In genomic region chr6:29744621-29745020, GRCh38 we compare ENCODE assay signal across 24 cellular contexts.
"Had no signal": no experiment of that assay in that cellular context is flagged by ENCODE, and none has a peak within 500 bp of the region (broad histone marks: within the 10 kb centered on the region; RNA-seq: fewer than 3 reads in every experiment).

No MANE protein-coding gene starts in this region.

- DNase-seq: colonic mucosa; cortex of kidney; dermis blood vessel endothelial cell; dorsolateral prefrontal cortex; effector CD4-positive, alpha-beta T cell; effector CD8-positive, alpha-beta T cell; effector memory CD4-positive, alpha-beta T cell; effector memory CD8-positive, alpha-beta T cell; endodermal cell; erythroblast; esophagus squamous epithelium; foreskin fibroblast; foreskin keratinocyte; foreskin melanocyte; gastrocnemius medialis; glutamatergic neuron; heart left ventricle; heart right ventricle had no signal

- H3K27ac ChIP-seq: colonic mucosa, dorsolateral prefrontal cortex, epithelial cell of prostate, esophagus muscularis mucosa, esophagus squamous epithelium, foreskin keratinocyte, gastrocnemius medialis, gastroesophageal sphincter, heart left ventricle, heart right ventricle, hepatocyte had no signal

- H3K4me3 ChIP-seq: colonic mucosa, dorsolateral prefrontal cortex, esophagus muscularis mucosa, esophagus squamous epithelium, gastrocnemius medialis, gastroesophageal sphincter, heart left ventricle, heart right ventricle, hepatocyte had no signal

- H3K4me3 Mint-ChIP-seq: dendritic cell treated with granulocyte-macrophage colony-stimulating factor and Interleukin-4, amounts not matched to agents 40 ng/mL and 50 ng/mL, for 4 days; effector memory CD8-positive, alpha-beta T cell; endodermal cell had no signal

- H3K9me3 Mint-ChIP-seq: dendritic cell treated with granulocyte-macrophage colony-stimulating factor and Interleukin-4, amounts not matched to agents 40 ng/mL and 50 ng/mL, for 4 days; effector memory CD8-positive, alpha-beta T cell; endodermal cell had no signal

- H3K27ac Mint-ChIP-seq: dendritic cell treated with granulocyte-macrophage colony-stimulating factor and Interleukin-4, amounts not matched to agents 40 ng/mL and 50 ng/mL, for 4 days; effector memory CD8-positive, alpha-beta T cell; endodermal cell had no signal

- ATAC-seq: effector memory CD8-positive, alpha-beta T cell; esophagus mucosa; foreskin keratinocyte; gastrocnemius medialis; gastroesophageal sphincter; heart left ventricle; heart right ventricle had no signal

- H3K27me3 Mint-ChIP-seq: effector memory CD8-positive, alpha-beta T cell had no signal
